In the genomic region with DNA sequence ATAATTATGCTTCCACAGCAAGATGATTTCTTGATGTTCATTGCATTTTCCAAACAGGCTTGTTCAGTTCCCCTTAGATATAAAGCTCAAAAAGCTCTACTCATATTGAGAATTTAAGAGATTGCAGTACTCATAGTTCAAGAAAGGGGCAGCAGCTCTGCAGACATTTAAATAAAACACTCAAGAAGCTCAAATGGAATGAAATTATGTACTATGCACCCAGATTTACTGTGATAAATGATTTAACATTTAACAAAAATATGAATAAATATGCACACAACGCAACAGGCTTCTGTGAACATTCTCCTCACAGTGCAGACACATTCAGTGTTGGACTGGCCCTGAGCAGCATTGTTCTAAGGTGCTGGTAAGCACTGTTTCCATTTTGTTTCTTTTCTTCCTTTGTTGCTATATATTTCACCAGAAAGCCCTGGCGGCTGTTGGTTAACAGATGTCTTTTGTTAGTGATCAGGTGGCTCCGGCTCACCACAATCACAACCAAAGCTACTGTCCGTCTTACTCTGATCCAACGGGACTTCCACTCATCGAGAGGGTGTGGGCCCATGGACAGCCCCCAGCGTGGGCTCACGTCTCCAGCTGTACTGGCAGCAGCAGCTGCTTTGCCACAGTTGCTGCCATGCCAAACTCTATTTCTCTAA, we compare ENCODE assay signal across 1 cellular context.
TF ChIP-seq lines count a peak whose summit lies in the region.

No MANE protein-coding gene starts in this region.

TF ChIP-seq in GM23338, 12 proteins besides CTCF, POLR2A, EP300 and RAD21:
- TF ChIP-seq ZNF462 (CRISPR knock-in tag; IDR thresholded peaks at IDR 0.05) (no peak), STAT1 (IDR thresholded peaks at IDR 0.05; ENCODE audit: unreplicated experiment) (no peak), EZH2phosphoT487 (IDR thresholded peaks at IDR 0.05; ENCODE audit: unreplicated experiment) (no peak), EZH2 (IDR thresholded peaks at IDR 0.05; ENCODE audit: low read depth, unreplicated experiment) (no peak)
- TF ChIP-seq, protein P1, sequence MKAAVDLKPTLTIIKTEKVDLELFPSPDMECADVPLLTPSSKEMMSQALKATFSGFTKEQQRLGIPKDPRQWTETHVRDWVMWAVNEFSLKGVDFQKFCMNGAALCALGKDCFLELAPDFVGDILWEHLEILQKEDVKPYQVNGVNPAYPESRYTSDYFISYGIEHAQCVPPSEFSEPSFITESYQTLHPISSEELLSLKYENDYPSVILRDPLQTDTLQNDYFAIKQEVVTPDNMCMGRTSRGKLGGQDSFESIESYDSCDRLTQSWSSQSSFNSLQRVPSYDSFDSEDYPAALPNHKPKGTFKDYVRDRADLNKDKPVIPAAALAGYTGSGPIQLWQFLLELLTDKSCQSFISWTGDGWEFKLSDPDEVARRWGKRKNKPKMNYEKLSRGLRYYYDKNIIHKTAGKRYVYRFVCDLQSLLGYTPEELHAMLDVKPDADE (IDR thresholded peaks at IDR 0.05) = no peak
- TF ChIP-seq, protein P2, sequence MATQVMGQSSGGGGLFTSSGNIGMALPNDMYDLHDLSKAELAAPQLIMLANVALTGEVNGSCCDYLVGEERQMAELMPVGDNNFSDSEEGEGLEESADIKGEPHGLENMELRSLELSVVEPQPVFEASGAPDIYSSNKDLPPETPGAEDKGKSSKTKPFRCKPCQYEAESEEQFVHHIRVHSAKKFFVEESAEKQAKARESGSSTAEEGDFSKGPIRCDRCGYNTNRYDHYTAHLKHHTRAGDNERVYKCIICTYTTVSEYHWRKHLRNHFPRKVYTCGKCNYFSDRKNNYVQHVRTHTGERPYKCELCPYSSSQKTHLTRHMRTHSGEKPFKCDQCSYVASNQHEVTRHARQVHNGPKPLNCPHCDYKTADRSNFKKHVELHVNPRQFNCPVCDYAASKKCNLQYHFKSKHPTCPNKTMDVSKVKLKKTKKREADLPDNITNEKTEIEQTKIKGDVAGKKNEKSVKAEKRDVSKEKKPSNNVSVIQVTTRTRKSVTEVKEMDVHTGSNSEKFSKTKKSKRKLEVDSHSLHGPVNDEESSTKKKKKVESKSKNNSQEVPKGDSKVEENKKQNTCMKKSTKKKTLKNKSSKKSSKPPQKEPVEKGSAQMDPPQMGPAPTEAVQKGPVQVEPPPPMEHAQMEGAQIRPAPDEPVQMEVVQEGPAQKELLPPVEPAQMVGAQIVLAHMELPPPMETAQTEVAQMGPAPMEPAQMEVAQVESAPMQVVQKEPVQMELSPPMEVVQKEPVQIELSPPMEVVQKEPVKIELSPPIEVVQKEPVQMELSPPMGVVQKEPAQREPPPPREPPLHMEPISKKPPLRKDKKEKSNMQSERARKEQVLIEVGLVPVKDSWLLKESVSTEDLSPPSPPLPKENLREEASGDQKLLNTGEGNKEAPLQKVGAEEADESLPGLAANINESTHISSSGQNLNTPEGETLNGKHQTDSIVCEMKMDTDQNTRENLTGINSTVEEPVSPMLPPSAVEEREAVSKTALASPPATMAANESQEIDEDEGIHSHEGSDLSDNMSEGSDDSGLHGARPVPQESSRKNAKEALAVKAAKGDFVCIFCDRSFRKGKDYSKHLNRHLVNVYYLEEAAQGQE (IDR thresholded peaks at IDR 0.05; ENCODE audit: unreplicated experiment) = no peak
